In the genomic region with DNA sequence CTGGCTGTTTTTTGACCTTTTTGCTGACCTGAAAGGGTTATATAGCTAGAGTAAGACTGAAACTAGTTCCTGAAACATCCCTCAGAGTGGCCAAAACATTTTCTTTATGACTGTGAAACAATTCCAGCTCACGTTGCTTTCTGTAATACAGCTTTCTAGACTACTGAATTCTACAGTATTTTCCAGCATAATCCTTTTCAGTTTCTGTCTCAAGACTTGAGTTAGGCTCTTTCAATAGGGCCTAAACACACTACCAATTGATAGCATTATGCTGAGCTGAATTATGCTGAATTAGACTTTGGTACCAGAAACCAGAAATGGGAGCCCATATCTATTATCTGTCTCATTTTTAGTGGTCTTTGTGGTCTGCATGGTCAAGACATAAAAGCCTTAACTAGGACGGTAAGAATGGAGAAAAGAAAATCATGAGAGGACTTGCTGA, we compare ENCODE assay signal across 26 cellular contexts.
DNase-seq lines count a peak whose midpoint lies in the region; ATAC-seq and TF ChIP-seq lines count a peak whose summit lies in the region.
"Had no signal": no experiment of that assay in that cellular context is flagged by ENCODE, and none has a peak within 500 bp of the region (broad histone marks: within the 10 kb centered on the region; RNA-seq: fewer than 3 reads in every experiment).

No MANE protein-coding gene starts in this region.

- TF ChIP-seq CTCF in GM12865 (IDR thresholded peaks at IDR 0.05; ENCODE audit: insufficient read depth, low read depth, low read length, missing control alignments) (no peak), GM13977 (IDR thresholded peaks at IDR 0.05; ENCODE audit: extremely low read depth, insufficient read depth, missing control alignments) (no peak)

- DNase-seq in GM12865 (ENCODE audit: low read depth): peak; percentile 57
- no peak for DNase-seq in kidney glomerular epithelial cell (lab: John Stamatoyannopoulos, UW)
- DNase-seq in DMS114 treated with DMSO at 0.1 percent for 48 hours (lab: John Stamatoyannopoulos, UW; ENCODE audit: unreplicated experiment): no peak
- no peak for DNase-seq in SIG-M5 (lab: John Stamatoyannopoulos, UW)
- DNase-seq in GM13977 (ENCODE audit: low spot score): no peak
- DNase-seq: activated CD4-positive, alpha-beta T cell treated with anti-CD3 and anti-CD28 coated beads for 1 hour; activated CD8-positive, alpha-beta T cell treated with anti-CD3 and anti-CD28 coated beads, Interleukin-2, amount 10 ng/mL, durations not matched to agents 7 days and 5 days; activated gamma-delta T cell treated with Interleukin-2 at 50 U/mL for 16 hours; activated naive CD8-positive, alpha-beta T cell treated with anti-CD3 and anti-CD28 coated beads, Interleukin-2, amount 50 U/mL, for 24 hours; AML-193; CD4-positive, alpha-beta memory T cell; dorsolateral prefrontal cortex; islet precursor cell; midbrain; natural killer cell; NCI-H1105; NCI-H2029; NCI-H69; T-helper 1 cell; upper lobe of right lung had no signal

- in situ Hi-C loops in GM13977 (cut with MboI; ENCODE audit: low pct_unique_long_range_greater_than_20kb, low sequenced_read_pairs, unreplicated experiment): no loop called here

- H3K4me3 ChIP-seq in GM12865 (ENCODE audit: low read depth, low read length): no peak overlapping the region
- H3K4me3 ChIP-seq: dorsolateral prefrontal cortex, smooth muscle cell, upper lobe of right lung had no signal

- ATAC-seq in GM19395 (IDR thresholded peaks at IDR 0.05; ENCODE audit: unreplicated experiment) (peak; percentile 78), HG02884 (IDR thresholded peaks at IDR 0.05; ENCODE audit: unreplicated experiment) (peak; percentile 74), HG03442 (IDR thresholded peaks at IDR 0.05; ENCODE audit: unreplicated experiment) (peak; percentile 75)
- ATAC-seq: activated CD8-positive, alpha-beta T cell treated with anti-CD3 and anti-CD28 coated beads, Interleukin-2, amount 10 ng/mL, durations not matched to agents 7 days and 5 days; activated naive CD8-positive, alpha-beta T cell treated with anti-CD3 and anti-CD28 coated beads, Interleukin-2, amount 50 U/mL, for 24 hours; HepG2; natural killer cell; stimulated activated effector memory CD8-positive, alpha-beta T cell treated with anti-CD3 and anti-CD28 coated beads, Interleukin-12 subunit alpha, Interleukin-12 subunit beta, amount 100 ng/mL, for 72 hours; upper lobe of right lung had no signal
